25 cellular contexts compared by ENCODE assay signal in the genomic region with DNA sequence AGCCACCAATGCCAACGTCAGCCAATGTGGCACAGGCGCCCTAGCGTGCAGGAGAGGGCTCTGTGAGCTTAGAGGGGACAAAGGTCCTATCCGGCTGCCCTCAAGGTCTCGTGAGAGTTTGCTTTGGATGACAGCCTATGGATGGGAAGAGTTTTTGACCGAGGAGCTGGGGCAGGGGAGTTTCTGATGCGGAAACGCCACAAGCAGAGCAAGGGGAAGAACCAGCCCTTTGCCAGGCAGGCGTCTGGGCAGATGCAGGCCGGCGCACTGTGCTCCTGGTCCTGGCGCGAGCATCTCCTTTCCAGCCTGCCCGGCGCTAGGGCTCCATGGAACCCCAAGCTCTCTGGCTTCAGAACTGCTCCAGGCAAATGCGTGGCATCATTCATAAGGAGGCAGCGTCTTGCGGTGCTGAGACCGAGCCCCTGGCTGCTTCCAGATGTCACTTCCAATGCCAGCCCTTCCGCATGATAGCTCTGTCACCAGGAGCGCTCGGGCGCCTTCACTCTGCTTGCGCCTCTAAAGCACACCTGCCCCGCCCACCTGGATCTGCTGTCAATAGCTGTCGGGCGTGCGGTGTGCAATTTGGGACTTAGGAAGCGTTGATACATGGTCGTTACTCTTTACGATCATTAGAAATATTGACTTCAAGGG.
"Had no signal": no experiment of that assay in that cellular context is flagged by ENCODE, and none has a peak within 500 bp of the region (broad histone marks: within the 10 kb centered on the region; RNA-seq: fewer than 3 reads in every experiment).

No MANE protein-coding gene starts in this region.

- H3K4me2 ChIP-seq: smooth muscle cell had no signal

- H3K9me3 ChIP-seq: adrenal gland, body of pancreas, heart right ventricle, neutrophil, ovary, suprapubic skin, upper lobe of right lung had no signal

- H3K27me3 Mint-ChIP-seq: activated naive CD8-positive, alpha-beta T cell treated with anti-CD3 and anti-CD28 coated beads for 36 hours; effector memory CD8-positive, alpha-beta T cell; stimulated activated naive B cell treated with anti-CD40 and anti-IgM and Interleukin-4, amounts not matched to agents 10 μg/mL and 1 μg/mL and 100 μg/mL, for 72 hours had no signal

- H3K9me3 Mint-ChIP-seq: activated naive CD8-positive, alpha-beta T cell treated with anti-CD3 and anti-CD28 coated beads for 36 hours; nephron had no signal

- ATAC-seq: activated T-cell treated with anti-CD3 and anti-CD28 coated beads, Interleukin-2, amount 50 U/mL, for 72 hours; body of pancreas; effector memory CD8-positive, alpha-beta T cell; heart right ventricle; left lung; stimulated activated naive B cell treated with anti-CD40 and anti-IgM and Interleukin-4, amounts not matched to agents 10 μg/mL and 1 μg/mL and 100 μg/mL, for 72 hours; upper lobe of right lung had no signal

- H3K4me1 ChIP-seq: adrenal gland, body of pancreas, heart right ventricle, left lung, suprapubic skin, tibial artery, upper lobe of right lung had no signal

- H3K4me1 Mint-ChIP-seq: activated naive CD8-positive, alpha-beta T cell treated with anti-CD3 and anti-CD28 coated beads for 36 hours; nephron; stimulated activated naive B cell treated with anti-CD40 and anti-IgM and Interleukin-4, amounts not matched to agents 10 μg/mL and 1 μg/mL and 100 μg/mL, for 72 hours had no signal

- H3K27ac Mint-ChIP-seq: activated naive CD8-positive, alpha-beta T cell treated with anti-CD3 and anti-CD28 coated beads for 36 hours; activated T-cell treated with anti-CD3 and anti-CD28 coated beads, Interleukin-2, amount 50 U/mL, for 72 hours; effector memory CD8-positive, alpha-beta T cell; nephron; progenitor cell of endocrine pancreas; stimulated activated naive B cell treated with anti-CD40 and anti-IgM and Interleukin-4, amounts not matched to agents 10 μg/mL and 1 μg/mL and 100 μg/mL, for 72 hours had no signal

- H3K4me3 ChIP-seq: adrenal gland, body of pancreas, coronary artery, heart right ventricle, left lung, ovary, smooth muscle cell, suprapubic skin, tibial artery, upper lobe of right lung had no signal

- H3K27ac ChIP-seq: adrenal gland, body of pancreas, coronary artery, heart right ventricle, left lung, neutrophil, ovary, suprapubic skin, tibial artery, upper lobe of right lung had no signal

- H3K36me3 ChIP-seq: adrenal gland, heart right ventricle, left lung, neutrophil, ovary, suprapubic skin, tibial artery, upper lobe of right lung had no signal

- H3K27me3 ChIP-seq: adrenal gland, body of pancreas, heart right ventricle, left lung, neutrophil, ovary, tibial artery, upper lobe of right lung had no signal

- H3K36me3 Mint-ChIP-seq: activated naive CD8-positive, alpha-beta T cell treated with anti-CD3 and anti-CD28 coated beads for 36 hours; stimulated activated naive B cell treated with anti-CD40 and anti-IgM and Interleukin-4, amounts not matched to agents 10 μg/mL and 1 μg/mL and 100 μg/mL, for 72 hours had no signal

- H3K4me3 Mint-ChIP-seq: activated naive CD8-positive, alpha-beta T cell treated with anti-CD3 and anti-CD28 coated beads for 36 hours; activated T-cell treated with anti-CD3 and anti-CD28 coated beads, Interleukin-2, amount 50 U/mL, for 72 hours; effector memory CD8-positive, alpha-beta T cell; nephron; stimulated activated naive B cell treated with anti-CD40 and anti-IgM and Interleukin-4, amounts not matched to agents 10 μg/mL and 1 μg/mL and 100 μg/mL, for 72 hours had no signal

- DNase-seq: activated CD4-positive, alpha-beta T cell treated with anti-CD3 and anti-CD28 coated beads for 4 hours; activated CD4-positive, alpha-beta T cell treated with anti-CD3 and anti-CD28 coated beads, Interleukin-2, amount 50 U/mL, for 4 hours; activated naive CD4-positive, alpha-beta T cell; activated naive CD8-positive, alpha-beta T cell treated with anti-CD3 and anti-CD28 coated beads for 36 hours; activated T-cell treated with anti-CD3 and anti-CD28 coated beads for 4 hours; activated T-cell treated with anti-CD3 and anti-CD28 coated beads, Interleukin-2, amount 50 U/mL, for 72 hours; adrenal gland; aorta; body of pancreas; effector memory CD8-positive, alpha-beta T cell; erythroblast; heart right ventricle; ovary; stimulated activated CD4-positive, alpha-beta T cell treated with anti-CD3 and anti-CD28 coated beads, Interleukin-15, amount 100 ng/mL, for 24 hours; stimulated activated CD4-positive, alpha-beta T cell treated with anti-CD3 and anti-CD28 coated beads, Interleukin-2, amount 100 ng/mL, for 24 hours; stimulated activated naive B cell treated with anti-CD40 and anti-IgM and Interleukin-4, amounts not matched to agents 10 μg/mL and 1 μg/mL and 100 μg/mL, for 72 hours; tibial artery; upper lobe of right lung had no signal
